21 cellular contexts compared by ENCODE assay signal in the genomic region with DNA sequence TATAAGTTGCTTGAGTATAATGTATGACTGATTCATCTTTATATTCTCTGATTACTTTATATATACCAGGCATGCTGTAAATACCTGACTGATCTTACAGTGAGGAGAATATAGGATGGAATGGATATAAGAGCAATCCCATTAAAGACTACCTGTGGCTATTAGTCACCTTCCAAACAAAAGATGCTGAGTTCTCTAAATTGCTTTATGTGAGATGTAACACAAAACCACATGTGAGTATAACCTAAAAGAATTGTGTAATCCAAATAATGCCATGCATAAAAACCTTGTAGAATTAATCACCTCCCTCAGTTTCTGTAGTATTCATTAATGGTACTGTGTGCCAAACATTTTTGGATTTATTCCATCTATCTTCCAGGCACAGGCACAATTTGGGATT.
DNase-seq lines count a peak whose midpoint lies in the region; ATAC-seq, FAIRE-seq and TF ChIP-seq lines count a peak whose summit lies in the region.
"Had no signal": no experiment of that assay in that cellular context is flagged by ENCODE, and none has a peak within 500 bp of the region (broad histone marks: within the 10 kb centered on the region; RNA-seq: fewer than 3 reads in every experiment).

No MANE protein-coding gene starts in this region.

- no peak overlapping the region for H3K9ac ChIP-seq in astrocyte (ENCODE audit: low read length)

- no TSS peak for BruUV-seq in Caco-2 (replicated peaks; lab: Mats Ljungman, UMichigan)

- H3K27ac ChIP-seq in astrocyte (ENCODE audit: low read depth, low read length): no peak overlapping the region

- no peaks in the 10 kb centered on the region for H3K27me3 Mint-ChIP-seq in Caco-2 (ENCODE audit: insufficient read depth, unreplicated experiment)
- H3K27me3 Mint-ChIP-seq in astrocyte (ENCODE audit: low read depth, unreplicated experiment): peaks cover 2% of the 10 kb centered on the region
- H3K27me3 Mint-ChIP-seq: CD8-positive, alpha-beta memory T cell had no signal

- no peak for DNase-seq in Caco-2
- peak; percentile 45 for DNase-seq in NCI-H446 treated with DMSO at 0.1 percent for 48 hours (lab: John Stamatoyannopoulos, UW)
- peak; percentile 33 for DNase-seq in astrocyte (ENCODE audit: low read depth)
- no peak for DNase-seq in 8988T
- no peak for DNase-seq in NCI-H1092 (lab: John Stamatoyannopoulos, UW)
- no peak for DNase-seq in NOMO-1 (lab: John Stamatoyannopoulos, UW; ENCODE audit: unreplicated experiment in 2 of 2)
- DNase-seq: AML-193; C1 segment of cervical spinal cord; CD8-positive, alpha-beta memory T cell; KG1; NCI-H1105 treated with DMSO at 0.1 percent for 48 hours; NCI-H2081; NCI-H510A; NCI-H748 treated with DMSO at 0.1 percent for 48 hours; Right ventricle myocardium superior had no signal

- H3K36me3 ChIP-seq in Caco-2 (ENCODE audit: control insufficient read depth, insufficient read depth, low read length) (no peaks in the 10 kb centered on the region), astrocyte (ENCODE audit: insufficient read depth, low read length) (no peaks in the 10 kb centered on the region)
- H3K36me3 ChIP-seq: HAP-1 had no signal

- H3K4me2 ChIP-seq in astrocyte (ENCODE audit: low read length): no peak overlapping the region

- no peaks in the 10 kb centered on the region for H3K27me3 ChIP-seq in Caco-2 (replicated peaks; ENCODE audit: control insufficient read depth, insufficient read depth, low read length)
- no peaks in the 10 kb centered on the region for H3K27me3 ChIP-seq in astrocyte (ENCODE audit: insufficient read depth, low read length)

- no peak for FAIRE-seq in astrocyte (lab: Jason Lieb, UNC)
- FAIRE-seq: G401.6, GM12892, HTR-8/SVneo, RCC 7860 had no signal

- H3K9me3 ChIP-seq in Caco-2 (no peaks in the 10 kb centered on the region), astrocyte (ENCODE audit: insufficient read depth, low read depth, low read length) (no peaks in the 10 kb centered on the region)
- H3K9me3 ChIP-seq: HAP-1 had no signal

- peak overlapping the region; percentile 21 for H3K27ac Mint-ChIP-seq in Caco-2 (ENCODE audit: unreplicated experiment)
- no peak overlapping the region for H3K27ac Mint-ChIP-seq in astrocyte (ENCODE audit: unreplicated experiment)
- H3K27ac Mint-ChIP-seq: CD8-positive, alpha-beta memory T cell had no signal

- H3K36me3 Mint-ChIP-seq in Caco-2 (ENCODE audit: insufficient read depth, unreplicated experiment): no peaks in the 10 kb centered on the region
- no peaks in the 10 kb centered on the region for H3K36me3 Mint-ChIP-seq in astrocyte (ENCODE audit: low read depth, unreplicated experiment)
- H3K36me3 Mint-ChIP-seq: CD8-positive, alpha-beta memory T cell had no signal

- H3K4me1 Mint-ChIP-seq in Caco-2 (ENCODE audit: low read depth, unreplicated experiment) (peaks cover 13% of the 10 kb centered on the region), astrocyte (ENCODE audit: low read depth, unreplicated experiment) (peaks cover 8% of the 10 kb centered on the region)
- H3K4me1 Mint-ChIP-seq: CD8-positive, alpha-beta memory T cell had no signal

- CTCF ChIA-PET in Caco-2 (lab: Charles Lee): no interaction called here

- intact Hi-C loops in Caco-2 (cut with micrococcal nuclease; ENCODE audit: unreplicated experiment): no loop called here

- H2AFZ ChIP-seq in astrocyte (ENCODE audit: low read depth, low read length): no peak overlapping the region

- peak; percentile 55 for ATAC-seq in esophagus mucosa

- POLR2A ChIA-PET in Caco-2 (lab: Charles Lee): no interaction called here

- no peak for TF ChIP-seq CTCF in Caco-2 (IDR thresholded peaks at IDR 0.05; ENCODE audit: insufficient read depth in 1 of 2, low read depth in 1 of 2, low read length in 1 of 2, severe bottlenecking in 1 of 2, unreplicated experiment in 1 of 2)
- no peak for TF ChIP-seq CTCF in astrocyte (IDR thresholded peaks at IDR 0.05; ENCODE audit: insufficient read depth, low read depth, low read length)

- H3K4me3 Mint-ChIP-seq in Caco-2 (ENCODE audit: unreplicated experiment) (no peak overlapping the region), astrocyte (ENCODE audit: unreplicated experiment) (no peak overlapping the region)
- H3K4me3 Mint-ChIP-seq: CD8-positive, alpha-beta memory T cell had no signal

- no peaks in the 10 kb centered on the region for H3K79me2 ChIP-seq in astrocyte (ENCODE audit: insufficient read depth, low read length)

- no peaks in the 10 kb centered on the region for H3K9me3 Mint-ChIP-seq in Caco-2 (ENCODE audit: unreplicated experiment)
- H3K9me3 Mint-ChIP-seq in astrocyte (ENCODE audit: unreplicated experiment): no peaks in the 10 kb centered on the region

- no peaks in the 10 kb centered on the region for H4K20me1 ChIP-seq in astrocyte (ENCODE audit: insufficient read depth, low read length)

- H3K4me1 ChIP-seq in Caco-2: peaks cover 32% of the 10 kb centered on the region
- H3K4me1 ChIP-seq in astrocyte (ENCODE audit: insufficient read depth, low read length): no peaks in the 10 kb centered on the region

- no peak overlapping the region for H3K4me3 ChIP-seq in Caco-2 (ENCODE audit: low read depth, low read length)
- H3K4me3 ChIP-seq in astrocyte (ENCODE audit: insufficient read depth, low read depth, low read length): no peak overlapping the region
- H3K4me3 ChIP-seq: HAP-1 had no signal

Comparison
In these comparisons a context has a peak if more than half of its experiments do, and no peak if none do; other contexts are left out.
1. DNase-seq: peak in NCI-H446 treated with DMSO at 0.1 percent for 48 hours (single experiment) and astrocyte (single experiment); none in Caco-2 (0 of 2), 8988T (single experiment), NCI-H1092 (single experiment) and NOMO-1 (0 of 2).